In the genomic region with DNA sequence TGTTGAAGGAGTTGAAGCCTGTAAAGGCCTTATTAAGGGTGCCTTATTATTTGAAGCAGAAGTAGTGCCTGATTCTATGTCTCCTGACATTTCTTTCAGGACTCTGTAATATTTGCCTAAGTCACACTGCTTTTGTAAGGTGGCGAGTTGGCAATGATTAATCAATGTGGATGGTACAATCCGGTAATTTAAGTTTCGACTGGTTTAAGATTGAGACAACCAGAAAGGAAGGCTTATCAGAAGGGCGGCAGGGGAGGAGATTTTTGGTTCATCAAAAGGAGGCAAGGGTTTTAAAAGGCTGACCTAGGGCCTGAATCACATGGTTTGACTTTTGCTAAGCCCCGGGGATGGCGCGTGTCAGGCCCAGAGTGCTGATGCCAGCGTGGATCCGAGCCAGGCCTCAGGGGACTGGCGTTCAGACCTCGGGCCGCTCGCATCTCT, we compare ENCODE assay signal across 1 cellular context.
A peak's percentile ranks its signal among the peaks of the same experiment; 100 is the strongest.
TF ChIP-seq lines count a peak whose summit lies in the region.

No MANE protein-coding gene starts in this region.

TF ChIP-seq in HepG2, 621 proteins besides CTCF, POLR2A, EP300 and RAD21 (continued from another document):
- TF ChIP-seq HOMEZ (CRISPR knock-in tag; IDR thresholded peaks at IDR 0.05; ENCODE audit: low read depth) (no peak), ZIK1 (CRISPR knock-in tag; IDR thresholded peaks at IDR 0.05; ENCODE audit: borderline replicate concordance, low read depth) (no peak), ZNF205 (CRISPR knock-in tag; IDR thresholded peaks at IDR 0.05) (0 out of 2 replicates have a peak, but pooled peaks have one; percentile 16), FOSL1 (CRISPR knock-in tag; IDR thresholded peaks at IDR 0.05; ENCODE audit: borderline replicate concordance) (no peak), ZNF670 (CRISPR knock-in tag; IDR thresholded peaks at IDR 0.05; ENCODE audit: borderline replicate concordance) (no peak), RELA (CRISPR knock-in tag; IDR thresholded peaks at IDR 0.05) (no peak), ZNF282 (IDR thresholded peaks at IDR 0.05; ENCODE audit: partially characterized antibody) (no peak), LBX2 (CRISPR knock-in tag; IDR thresholded peaks at IDR 0.05; ENCODE audit: borderline replicate concordance) (no peak), HNRNPLL (IDR thresholded peaks at IDR 0.05; ENCODE audit: low read depth, low read length, poor library complexity, severe bottlenecking) (no peak), ZNF468 (CRISPR knock-in tag; IDR thresholded peaks at IDR 0.05) (no peak), MEF2D (CRISPR knock-in tag; IDR thresholded peaks at IDR 0.05) (no peak), ZNF792 (CRISPR knock-in tag; IDR thresholded peaks at IDR 0.05) (no peak), SSRP1 (CRISPR knock-in tag; IDR thresholded peaks at IDR 0.05) (0 out of 2 replicates have a peak, but pooled peaks have one; percentile 32), NONO (IDR thresholded peaks at IDR 0.05) (no peak), NONO (CRISPR knock-in tag; conservative IDR thresholded peaks at IDR 0.05) (no peak), ZNF720 (CRISPR knock-in tag; IDR thresholded peaks at IDR 0.05) (no peak), FUBP1 (CRISPR knock-in tag; IDR thresholded peaks at IDR 0.05; ENCODE audit: borderline replicate concordance) (no peak), LCORL (IDR thresholded peaks at IDR 0.05) (no peak), LCORL (CRISPR knock-in tag; IDR thresholded peaks at IDR 0.05) (no peak), RBFOX2 (IDR thresholded peaks at IDR 0.05; ENCODE audit: low read depth, low read length) (no peak), ATF2 (CRISPR knock-in tag; IDR thresholded peaks at IDR 0.05) (no peak), GLMP (CRISPR knock-in tag; IDR thresholded peaks at IDR 0.05; ENCODE audit: borderline replicate concordance) (no peak), ZNF574 (CRISPR knock-in tag; IDR thresholded peaks at IDR 0.05) (no peak), SIN3A (IDR thresholded peaks at IDR 0.05; ENCODE audit: borderline replicate concordance, low read depth, low read length) (no peak; the same call in 1 of the 2 replicates), MXI1 (IDR thresholded peaks at IDR 0.05; ENCODE audit: borderline replicate concordance, low read depth, low read length) (0 out of 3 replicates have a peak, but pooled peaks have one; percentile 4), ZNF598 (CRISPR knock-in tag; IDR thresholded peaks at IDR 0.05; ENCODE audit: borderline replicate concordance) (0 out of 2 replicates have a peak, but pooled peaks have one; percentile 17)
- TF ChIP-seq, protein P1, sequence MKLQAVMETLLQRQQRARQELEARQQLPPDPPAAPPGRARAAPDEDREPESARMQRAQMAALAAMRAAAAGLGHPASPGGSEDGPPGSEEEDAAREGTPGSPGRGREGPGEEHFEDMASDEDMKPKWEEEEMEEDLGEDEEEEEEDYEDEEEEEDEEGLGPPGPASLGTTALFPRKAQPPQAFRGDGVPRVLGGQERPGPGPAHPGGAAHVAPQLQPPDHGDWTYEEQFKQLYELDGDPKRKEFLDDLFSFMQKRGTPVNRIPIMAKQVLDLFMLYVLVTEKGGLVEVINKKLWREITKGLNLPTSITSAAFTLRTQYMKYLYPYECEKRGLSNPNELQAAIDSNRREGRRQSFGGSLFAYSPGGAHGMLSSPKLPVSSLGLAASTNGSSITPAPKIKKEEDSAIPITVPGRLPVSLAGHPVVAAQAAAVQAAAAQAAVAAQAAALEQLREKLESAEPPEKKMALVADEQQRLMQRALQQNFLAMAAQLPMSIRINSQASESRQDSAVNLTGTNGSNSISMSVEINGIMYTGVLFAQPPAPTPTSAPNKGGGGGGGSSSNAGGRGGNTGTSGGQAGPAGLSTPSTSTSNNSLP (IDR thresholded peaks at IDR 0.05; ENCODE audit: low read depth, low read length): no peak
- TF ChIP-seq, protein P2, sequence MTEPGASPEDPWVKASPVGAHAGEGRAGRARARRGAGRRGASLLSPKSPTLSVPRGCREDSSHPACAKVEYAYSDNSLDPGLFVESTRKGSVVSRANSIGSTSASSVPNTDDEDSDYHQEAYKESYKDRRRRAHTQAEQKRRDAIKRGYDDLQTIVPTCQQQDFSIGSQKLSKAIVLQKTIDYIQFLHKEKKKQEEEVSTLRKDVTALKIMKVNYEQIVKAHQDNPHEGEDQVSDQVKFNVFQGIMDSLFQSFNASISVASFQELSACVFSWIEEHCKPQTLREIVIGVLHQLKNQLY (CRISPR knock-in tag; IDR thresholded peaks at IDR 0.05): 0 out of 2 replicates have a peak, but pooled peaks have one; percentile 31
- TF ChIP-seq, protein P3, sequence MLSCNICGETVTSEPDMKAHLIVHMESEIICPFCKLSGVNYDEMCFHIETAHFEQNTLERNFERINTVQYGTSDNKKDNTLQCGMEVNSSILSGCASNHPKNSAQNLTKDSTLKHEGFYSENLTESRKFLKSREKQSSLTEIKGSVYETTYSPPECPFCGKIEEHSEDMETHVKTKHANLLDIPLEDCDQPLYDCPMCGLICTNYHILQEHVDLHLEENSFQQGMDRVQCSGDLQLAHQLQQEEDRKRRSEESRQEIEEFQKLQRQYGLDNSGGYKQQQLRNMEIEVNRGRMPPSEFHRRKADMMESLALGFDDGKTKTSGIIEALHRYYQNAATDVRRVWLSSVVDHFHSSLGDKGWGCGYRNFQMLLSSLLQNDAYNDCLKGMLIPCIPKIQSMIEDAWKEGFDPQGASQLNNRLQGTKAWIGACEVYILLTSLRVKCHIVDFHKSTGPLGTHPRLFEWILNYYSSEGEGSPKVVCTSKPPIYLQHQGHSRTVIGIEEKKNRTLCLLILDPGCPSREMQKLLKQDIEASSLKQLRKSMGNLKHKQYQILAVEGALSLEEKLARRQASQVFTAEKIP (CRISPR knock-in tag; IDR thresholded peaks at IDR 0.05; ENCODE audit: borderline replicate concordance): no peak
